17 cellular contexts compared by ENCODE assay signal in the genomic region with DNA sequence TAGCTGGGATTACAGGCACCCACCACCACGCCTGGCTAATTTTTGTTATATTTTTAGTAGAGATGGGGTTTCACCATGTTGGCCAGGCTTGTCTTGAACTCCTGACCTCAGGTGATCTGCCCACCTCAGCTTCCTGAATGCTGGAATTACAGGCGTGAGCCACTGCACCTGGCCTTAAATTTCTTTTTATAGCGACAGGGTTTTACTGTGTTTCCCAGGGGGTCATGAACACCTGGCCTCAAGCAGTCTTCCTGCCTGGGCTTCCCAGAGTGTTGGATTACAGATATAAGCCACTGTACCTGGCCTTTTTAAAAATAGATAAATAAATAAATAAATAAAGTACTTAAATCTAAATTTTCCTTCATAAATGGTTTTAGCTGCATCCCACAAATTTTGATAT. TPM values are rescaled to one million over a fixed set of nuclear protein-coding genes. Genes with fewer than 3 reads are reported as not detected.
A peak's percentile ranks its signal among the peaks of the same experiment; 100 is the strongest.
DNase-seq lines count a peak whose midpoint lies in the region; TF ChIP-seq lines count a peak whose summit lies in the region.
"Had no signal": no experiment of that assay in that cellular context is flagged by ENCODE, and none has a peak within 500 bp of the region (broad histone marks: within the 10 kb centered on the region; RNA-seq: fewer than 3 reads in every experiment).

No MANE protein-coding gene starts in this region.

- intact Hi-C loops in esophagus squamous epithelium (cut with DNase I) = no loop called here

- H3K36me3 ChIP-seq in SJCRH30 (no peaks in the 10 kb centered on the region), trophoblast cell (ENCODE audit: control insufficient read depth in 1 of 2, insufficient read depth in 2 of 2, low read length in 2 of 2) (no peaks in the 10 kb centered on the region), esophagus squamous epithelium (no peaks in the 10 kb centered on the region)
- H3K36me3 ChIP-seq: BLaER1 treated with 17β-estradiol and CSF1 and Interleukin-3, amounts not matched to agents 10 nM and 100 nM had no signal

- no peak overlapping the region for H3K14ac ChIP-seq in trophoblast cell (ENCODE audit: low read length)

- no peaks in the 10 kb centered on the region for H3K9me3 ChIP-seq in SJCRH30 (replicated peaks)
- no peaks in the 10 kb centered on the region for H3K9me3 ChIP-seq in trophoblast cell (ENCODE audit: insufficient read depth, low read depth, low read length)
- H3K9me3 ChIP-seq in esophagus squamous epithelium = no peaks in the 10 kb centered on the region
- H3K9me3 ChIP-seq: BLaER1 treated with 17β-estradiol and CSF1 and Interleukin-3, amounts not matched to agents 10 nM and 100 nM had no signal

- H4K91ac ChIP-seq in trophoblast cell (ENCODE audit: low read depth, low read length) = no peak overlapping the region

- TF ChIP-seq POLR2A in esophagus squamous epithelium (IDR thresholded peaks at IDR 0.05) = no peak

- no peak overlapping the region for H3K4ac ChIP-seq in trophoblast cell (ENCODE audit: low read depth, low read length)

- no peak overlapping the region for H2BK12ac ChIP-seq in trophoblast cell (ENCODE audit: low read length)

- H3K4me3 ChIP-seq in SJCRH30 (no peak overlapping the region), trophoblast cell (ENCODE audit: low read depth, low read length) (no peak overlapping the region), esophagus squamous epithelium (no peak overlapping the region)
- H3K4me3 ChIP-seq: BLaER1 treated with 17β-estradiol and CSF1 and Interleukin-3, amounts not matched to agents 10 nM and 100 nM; K562 had no signal

- DNase-seq in NCI-H510A treated with DMSO at 0.1 percent for 48 hours (lab: John Stamatoyannopoulos, UW) = peak; percentile 13
- DNase-seq in NCI-H510A (lab: John Stamatoyannopoulos, UW) = no peak
- peak; percentile 55 for DNase-seq in NCI-H146 treated with DMSO at 0.1 percent for 48 hours (lab: John Stamatoyannopoulos, UW; ENCODE audit: unreplicated experiment)
- DNase-seq in SJCRH30 = peak; percentile 27 to 65
- no peak for DNase-seq in trophoblast cell
- no peak for DNase-seq in esophagus squamous epithelium (lab: John Stamatoyannopoulos, UW)
- DNase-seq in cerebellar cortex (ENCODE audit: low spot score) = no peak
- no peak for DNase-seq in NCI-H1048 (lab: John Stamatoyannopoulos, UW)
- DNase-seq: CD8-positive, alpha-beta memory T cell; GOT3; MV-4-11; NCI-H1436 treated with DMSO at 0.1 percent for 48 hours; NCI-H524 treated with DMSO at 0.1 percent for 48 hours; RPMI8226; SW 1271 had no signal

- peak overlapping the region; percentile 92 for H3K27ac ChIP-seq in SJCRH30
- H3K27ac ChIP-seq in trophoblast cell (ENCODE audit: low read depth, low read length) = no peak overlapping the region
- no peak overlapping the region for H3K27ac ChIP-seq in esophagus squamous epithelium
- H3K27ac ChIP-seq: BLaER1 treated with 17β-estradiol and CSF1 and Interleukin-3, amounts not matched to agents 10 nM and 100 nM had no signal

- no peak overlapping the region for H4K12ac ChIP-seq in trophoblast cell (ENCODE audit: low read depth, low read length)

- H3K23ac ChIP-seq in trophoblast cell (ENCODE audit: low read length) = no peak overlapping the region

- no peak overlapping the region for H2AK5ac ChIP-seq in trophoblast cell (ENCODE audit: low read length)

- H3K79me2 ChIP-seq in trophoblast cell (ENCODE audit: control insufficient read depth, insufficient read depth, low read length, poor library complexity) = peaks cover 2% of the 10 kb centered on the region

- no peak overlapping the region for H3K9ac ChIP-seq in trophoblast cell (ENCODE audit: low read length)
- H3K9ac ChIP-seq: BLaER1 treated with 17β-estradiol and CSF1 and Interleukin-3, amounts not matched to agents 10 nM and 100 nM had no signal

- H3K18ac ChIP-seq in trophoblast cell (ENCODE audit: low read length) = no peak overlapping the region

- H3K4me1 ChIP-seq in SJCRH30 (peaks cover 28% of the 10 kb centered on the region), trophoblast cell (ENCODE audit: control insufficient read depth in 1 of 2, insufficient read depth in 2 of 2, low read length in 2 of 2) (peaks cover 4 to 8% of the 10 kb centered on the region in 2 experiments), esophagus squamous epithelium (no peaks in the 10 kb centered on the region)
- H3K4me1 ChIP-seq: BLaER1 treated with 17β-estradiol and CSF1 and Interleukin-3, amounts not matched to agents 10 nM and 100 nM had no signal

- no peak overlapping the region for H2BK5ac ChIP-seq in trophoblast cell (ENCODE audit: low read depth, low read length, poor library complexity)

- no peak overlapping the region for H2BK120ac ChIP-seq in trophoblast cell (ENCODE audit: insufficient read depth, low read length, poor library complexity)

- no peak overlapping the region for H3K4me2 ChIP-seq in trophoblast cell (ENCODE audit: low read length)
- H3K4me2 ChIP-seq: BLaER1 treated with 17β-estradiol and CSF1 and Interleukin-3, amounts not matched to agents 10 nM and 100 nM had no signal

- peak overlapping the region; percentile 19 for H4K8ac ChIP-seq in trophoblast cell (ENCODE audit: low read depth, low read length)

- no CpG with 5 or more reads among the region's 3 CpGs for WGBS in trophoblast cell (ENCODE audit: extremely low coverage, insufficient coverage, insufficient read length)
- 60 to 93% methylated on average over 3 of the region's 3 CpGs for WGBS in esophagus squamous epithelium, 2 donors

- no peaks in the 10 kb centered on the region for H3K79me1 ChIP-seq in trophoblast cell (ENCODE audit: low read length)

- no peak for TF ChIP-seq CTCF in esophagus squamous epithelium (IDR thresholded peaks at IDR 0.05)

- no peak overlapping the region for H2AFZ ChIP-seq in trophoblast cell (ENCODE audit: insufficient read depth, low read length, poor library complexity)

- no peaks in the 10 kb centered on the region for H3K27me3 ChIP-seq in SJCRH30
- no peaks in the 10 kb centered on the region for H3K27me3 ChIP-seq in trophoblast cell (ENCODE audit: insufficient read depth, low read length)
- no peaks in the 10 kb centered on the region for H3K27me3 ChIP-seq in esophagus squamous epithelium
- H3K27me3 ChIP-seq: BLaER1 treated with 17β-estradiol and CSF1 and Interleukin-3, amounts not matched to agents 10 nM and 100 nM had no signal

RNA-seq across cellular contexts. Expression of a gene that starts 57.5 kb away (rescaled TPM):
- 20.3 and 22.4 TPM in 2 replicates for total RNA-seq in SJCRH30 (2014; rRNA removed; shearing (Covaris generic))
- 34.6 and 34.8 TPM in 2 replicates for polyA plus RNA-seq in trophoblast cell (2013)
- total RNA-seq in esophagus squamous epithelium = not detected
- total RNA-seq: CD8-positive, alpha-beta memory T cell had no signal
- polyA plus RNA-seq: CD8-positive, alpha-beta memory T cell had no signal

Comparison
In these comparisons a context has a peak if more than half of its experiments do, and no peak if none do; other contexts are left out.
1. DNase-seq: peak in NCI-H510A treated with DMSO at 0.1 percent for 48 hours (single experiment), NCI-H146 treated with DMSO at 0.1 percent for 48 hours (single experiment) and SJCRH30 (2 of 2); none in NCI-H510A (single experiment), trophoblast cell (0 of 2), esophagus squamous epithelium (single experiment), cerebellar cortex (single experiment) and NCI-H1048 (single experiment).
2. RNA of a gene that starts 57.5 kb away (total RNA-seq): 20.3 to 22.4 TPM in SJCRH30; not detected in esophagus squamous epithelium; every median in the first group is over 10 times any median in the second.